Comparison of ENCODE assay signal across 8 cellular contexts in genomic region chr10:43689955-43690771, GRCh38. TPM values are rescaled to one million over a fixed set of nuclear protein-coding genes. Genes with fewer than 3 reads are reported as not detected.
DNase-seq lines count a peak whose midpoint lies in the region; ATAC-seq lines count a peak whose summit lies in the region.

No MANE protein-coding gene starts in this region.

- DNase-seq in AML-193 (lab: John Stamatoyannopoulos, UW) (peak; percentile 54 to 59), NOMO-1 treated with dmso at 0.1 percent for 144 hours (lab: John Stamatoyannopoulos, UW; ENCODE audit: unreplicated experiment) (peak; percentile 36), activated T-cell treated with anti-CD3 and anti-CD28 coated beads for 48 hours (ENCODE audit: low read depth) (peak; percentile 87), epithelial cell of prostate (ENCODE audit: low read depth, low spot score) (peak; percentile 10), mucosa of gallbladder (ENCODE audit: low spot score) (peak; percentile 89)
- peak; percentile 75 to 81 for DNase-seq in stimulated activated CD8-positive, alpha-beta memory T cell treated with anti-CD3 and anti-CD28 coated beads, Interleukin-2, amount 100 ng/mL, for 48 hours (ENCODE audit: low read depth in 2 of 2)

- no peak overlapping the region for H3K27ac ChIP-seq in epithelial cell of prostate

- ATAC-seq in GM18907 (IDR thresholded peaks at IDR 0.05; ENCODE audit: unreplicated experiment): peak; percentile 99
- ATAC-seq in HG03159 (IDR thresholded peaks at IDR 0.05; ENCODE audit: unreplicated experiment): peak; percentile 99

RNA-seq across cellular contexts. Expression of gene ZNF32, which starts 41.5 kb away (rescaled TPM):
- 46.2 TPM for total RNA-seq in mucosa of gallbladder

Comparison
In these comparisons a context has a peak if more than half of its experiments do, and no peak if none do; other contexts are left out.
1. DNase-seq: peak in every context shown above with its lines; median percentile 89 in mucosa of gallbladder; 87 in activated T-cell treated with anti-CD3 and anti-CD28 coated beads for 48 hours; 78 in stimulated activated CD8-positive, alpha-beta memory T cell treated with anti-CD3 and anti-CD28 coated beads, Interleukin-2, amount 100 ng/mL, for 48 hours; 56 in AML-193; 36 in NOMO-1 treated with dmso at 0.1 percent for 144 hours; 10 in epithelial cell of prostate.